Comparison of ENCODE assay signal across 11 cellular contexts in genomic region chr14:36105401-36105800, GRCh38.
DNase-seq lines count a peak whose midpoint lies in the region; ATAC-seq and TF ChIP-seq lines count a peak whose summit lies in the region.
"Had no signal": no experiment of that assay in that cellular context is flagged by ENCODE, and none has a peak within 500 bp of the region (broad histone marks: within the 10 kb centered on the region; RNA-seq: fewer than 3 reads in every experiment).

No MANE protein-coding gene starts in this region.

- intact Hi-C loops in left ventricle myocardium inferior (cut with micrococcal nuclease) = no loop called here

- H3K27me3 Mint-ChIP-seq in activated naive CD8-positive, alpha-beta T cell treated with anti-CD3 and anti-CD28 coated beads, Interleukin-2, amount 50 U/mL, for 24 hours = peaks cover 17% of the 10 kb centered on the region
- H3K27me3 Mint-ChIP-seq: IgD-negative memory B cell had no signal

- no peak overlapping the region for H3K4me3 ChIP-seq in left ventricle myocardium inferior
- H3K4me3 ChIP-seq: skin epidermis, suprapubic skin had no signal

- no peak overlapping the region for H3K4me3 Mint-ChIP-seq in activated naive CD8-positive, alpha-beta T cell treated with anti-CD3 and anti-CD28 coated beads, Interleukin-2, amount 50 U/mL, for 24 hours
- H3K4me3 Mint-ChIP-seq: IgD-negative memory B cell had no signal

- no peaks in the 10 kb centered on the region for H3K4me1 Mint-ChIP-seq in activated naive CD8-positive, alpha-beta T cell treated with anti-CD3 and anti-CD28 coated beads, Interleukin-2, amount 50 U/mL, for 24 hours
- H3K4me1 Mint-ChIP-seq: IgD-negative memory B cell had no signal

- no peaks in the 10 kb centered on the region for H3K36me3 Mint-ChIP-seq in activated naive CD8-positive, alpha-beta T cell treated with anti-CD3 and anti-CD28 coated beads, Interleukin-2, amount 50 U/mL, for 24 hours (ENCODE audit: low read depth)
- H3K36me3 Mint-ChIP-seq: IgD-negative memory B cell had no signal

- no peaks in the 10 kb centered on the region for H3K4me1 ChIP-seq in left ventricle myocardium inferior
- H3K4me1 ChIP-seq: suprapubic skin had no signal

- H3K27ac ChIP-seq in left ventricle myocardium inferior (replicated peaks) = no peak overlapping the region
- H3K27ac ChIP-seq: skin epidermis, suprapubic skin had no signal

- no peaks in the 10 kb centered on the region for H3K9me3 ChIP-seq in left ventricle myocardium inferior (replicated peaks)
- H3K9me3 ChIP-seq: suprapubic skin had no signal

- no peaks in the 10 kb centered on the region for H3K36me3 ChIP-seq in left ventricle myocardium inferior
- H3K36me3 ChIP-seq: suprapubic skin had no signal

- no peaks in the 10 kb centered on the region for H3K9me3 Mint-ChIP-seq in activated naive CD8-positive, alpha-beta T cell treated with anti-CD3 and anti-CD28 coated beads, Interleukin-2, amount 50 U/mL, for 24 hours

- no peak overlapping the region for H3K27ac Mint-ChIP-seq in activated naive CD8-positive, alpha-beta T cell treated with anti-CD3 and anti-CD28 coated beads, Interleukin-2, amount 50 U/mL, for 24 hours
- H3K27ac Mint-ChIP-seq: IgD-negative memory B cell had no signal

- ATAC-seq in esophagus mucosa = peak; percentile 66
- no peak for ATAC-seq in GM18870 (IDR thresholded peaks at IDR 0.05; ENCODE audit: unreplicated experiment)
- ATAC-seq in activated naive CD8-positive, alpha-beta T cell treated with anti-CD3 and anti-CD28 coated beads, Interleukin-2, amount 50 U/mL, for 24 hours = no peak
- ATAC-seq in HG03457 (IDR thresholded peaks at IDR 0.05; ENCODE audit: unreplicated experiment) = no peak

- H3K27me3 ChIP-seq in left ventricle myocardium inferior (ENCODE audit: low read depth) = peaks cover 5% of the 10 kb centered on the region
- H3K27me3 ChIP-seq: suprapubic skin had no signal

- peak; percentile 20 for DNase-seq in 8988T
- peak; percentile 60 for DNase-seq in H4 (ENCODE audit: low spot score)
- DNase-seq in NCI-H345 (lab: John Stamatoyannopoulos, UW) = peak; percentile 51
- no peak for DNase-seq in activated naive CD8-positive, alpha-beta T cell treated with anti-CD3 and anti-CD28 coated beads, Interleukin-2, amount 50 U/mL, for 24 hours
- DNase-seq in left ventricle myocardium inferior = no peak

- no peak for TF ChIP-seq CTCF in left ventricle myocardium inferior (IDR thresholded peaks at IDR 0.05; ENCODE audit: borderline replicate concordance)

Comparison
In these comparisons a context has a peak if more than half of its experiments do, and no peak if none do; other contexts are left out.
1. DNase-seq: peak in 8988T (single experiment), H4 (single experiment) and NCI-H345 (single experiment); none in activated naive CD8-positive, alpha-beta T cell treated with anti-CD3 and anti-CD28 coated beads, Interleukin-2, amount 50 U/mL, for 24 hours (single experiment) and left ventricle myocardium inferior (single experiment).